In the genomic region with DNA sequence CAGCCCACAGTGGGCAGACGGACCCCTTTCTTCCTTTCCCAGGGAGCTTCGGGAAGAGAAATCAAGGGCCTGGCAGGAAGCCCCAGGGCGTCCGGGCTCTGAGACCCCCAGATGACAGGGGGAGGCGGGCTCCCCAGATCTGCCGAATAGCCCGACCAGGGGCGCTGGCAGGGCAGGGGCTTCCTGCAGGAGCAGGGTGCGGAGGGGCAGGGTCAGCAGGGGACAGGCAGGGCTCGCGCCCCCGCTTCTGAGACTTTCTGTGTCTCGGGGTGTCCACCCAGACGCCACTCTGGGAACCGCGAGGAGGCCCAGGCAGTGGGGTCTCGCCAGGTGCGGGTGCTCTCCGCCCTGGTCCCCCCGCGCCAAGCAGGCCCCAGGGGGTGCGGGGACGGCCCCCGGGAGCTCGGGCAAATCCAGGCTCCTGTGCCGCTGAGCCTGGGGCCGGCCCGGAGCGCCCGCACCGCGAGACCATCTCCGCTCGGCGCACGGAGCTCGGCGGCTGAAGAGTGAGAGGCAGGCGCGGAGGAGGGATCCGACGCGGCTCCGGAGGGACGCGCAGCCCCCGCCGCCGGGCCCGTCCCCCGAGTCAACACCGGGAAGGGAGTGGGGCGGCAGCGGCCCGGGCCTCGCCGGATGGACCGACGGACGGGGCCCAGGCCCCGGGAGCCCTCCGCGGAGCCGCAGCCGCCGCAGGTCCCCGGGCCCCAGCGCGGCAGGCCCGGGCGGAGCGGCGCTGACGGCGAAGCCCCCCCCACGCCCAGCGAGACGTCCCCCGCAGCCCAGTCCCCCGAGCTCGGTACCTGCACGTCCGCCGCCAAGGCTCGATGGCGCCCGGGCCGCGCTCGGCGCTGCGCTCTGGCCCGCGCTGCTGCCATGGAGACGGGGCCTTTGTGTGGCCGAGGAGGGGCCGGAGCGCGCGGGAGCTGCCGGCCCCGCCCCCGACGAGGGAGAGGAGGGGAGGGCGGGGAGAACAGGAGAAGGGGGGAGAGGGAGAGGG, we compare ENCODE assay signal across 8 cellular contexts. TPM values are rescaled to one million over a fixed set of nuclear protein-coding genes. Genes with fewer than 3 reads are reported as not detected.
DNase-seq lines count a peak whose midpoint lies in the region; ATAC-seq and TF ChIP-seq lines count a peak whose summit lies in the region.

A gene with protein sequence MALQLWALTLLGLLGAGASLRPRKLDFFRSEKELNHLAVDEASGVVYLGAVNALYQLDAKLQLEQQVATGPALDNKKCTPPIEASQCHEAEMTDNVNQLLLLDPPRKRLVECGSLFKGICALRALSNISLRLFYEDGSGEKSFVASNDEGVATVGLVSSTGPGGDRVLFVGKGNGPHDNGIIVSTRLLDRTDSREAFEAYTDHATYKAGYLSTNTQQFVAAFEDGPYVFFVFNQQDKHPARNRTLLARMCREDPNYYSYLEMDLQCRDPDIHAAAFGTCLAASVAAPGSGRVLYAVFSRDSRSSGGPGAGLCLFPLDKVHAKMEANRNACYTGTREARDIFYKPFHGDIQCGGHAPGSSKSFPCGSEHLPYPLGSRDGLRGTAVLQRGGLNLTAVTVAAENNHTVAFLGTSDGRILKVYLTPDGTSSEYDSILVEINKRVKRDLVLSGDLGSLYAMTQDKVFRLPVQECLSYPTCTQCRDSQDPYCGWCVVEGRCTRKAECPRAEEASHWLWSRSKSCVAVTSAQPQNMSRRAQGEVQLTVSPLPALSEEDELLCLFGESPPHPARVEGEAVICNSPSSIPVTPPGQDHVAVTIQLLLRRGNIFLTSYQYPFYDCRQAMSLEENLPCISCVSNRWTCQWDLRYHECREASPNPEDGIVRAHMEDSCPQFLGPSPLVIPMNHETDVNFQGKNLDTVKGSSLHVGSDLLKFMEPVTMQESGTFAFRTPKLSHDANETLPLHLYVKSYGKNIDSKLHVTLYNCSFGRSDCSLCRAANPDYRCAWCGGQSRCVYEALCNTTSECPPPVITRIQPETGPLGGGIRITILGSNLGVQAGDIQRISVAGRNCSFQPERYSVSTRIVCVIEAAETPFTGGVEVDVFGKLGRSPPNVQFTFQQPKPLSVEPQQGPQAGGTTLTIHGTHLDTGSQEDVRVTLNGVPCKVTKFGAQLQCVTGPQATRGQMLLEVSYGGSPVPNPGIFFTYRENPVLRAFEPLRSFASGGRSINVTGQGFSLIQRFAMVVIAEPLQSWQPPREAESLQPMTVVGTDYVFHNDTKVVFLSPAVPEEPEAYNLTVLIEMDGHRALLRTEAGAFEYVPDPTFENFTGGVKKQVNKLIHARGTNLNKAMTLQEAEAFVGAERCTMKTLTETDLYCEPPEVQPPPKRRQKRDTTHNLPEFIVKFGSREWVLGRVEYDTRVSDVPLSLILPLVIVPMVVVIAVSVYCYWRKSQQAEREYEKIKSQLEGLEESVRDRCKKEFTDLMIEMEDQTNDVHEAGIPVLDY (N-terminal part only) (minus strand): TSS at position 894 of the 997 bp plus-strand sequence. CDS start 17,062 bp downstream, outside the sequence.

- peak; percentile 71 to 80 for DNase-seq in NCI-H2081 (lab: John Stamatoyannopoulos, UW)
- DNase-seq in NCI-H2081 treated with DMSO at 0.1 percent for 48 hours (lab: John Stamatoyannopoulos, UW): no peak
- DNase-seq in OCI-LY7 (ENCODE audit: low spot score): no peak
- peak; percentile 87 to 88 for DNase-seq in heart right ventricle
- peak; percentile 81 to 89 (median 87) for DNase-seq in ovary

- H3K4me1 ChIP-seq in HUES64 (ENCODE audit: insufficient read depth, low read length) (peaks cover 20% of the 10 kb centered on the region; the same call in 1 of the 2 replicates), OCI-LY7 (ENCODE audit: insufficient read depth, low read length, poor library complexity, severe bottlenecking) (peaks cover 73% of the 10 kb centered on the region), heart right ventricle (peaks cover 43 to 66% (median 64%) of the 10 kb centered on the region in 9 donors), ovary (ENCODE audit: insufficient read depth) (peaks cover 42% of the 10 kb centered on the region)

- BruUV-seq in OCI-LY7 (replicated peaks; lab: Mats Ljungman, UMichigan): no TSS peak

- CTCF ChIA-PET in OCI-LY7 (lab: Charles Lee; ENCODE audit: unreplicated experiment): no interaction called here

- H3K4me3 ChIP-seq in HUES64 (ENCODE audit: low read length): peak within 1 kb of the TSS; percentile 74
- peak within 1 kb of the TSS; percentile 15 for H3K4me3 ChIP-seq in OCI-LY7 (ENCODE audit: low read depth, low read length, poor library complexity, severe bottlenecking)
- H3K4me3 ChIP-seq in heart right ventricle: peak within 1 kb of the TSS; percentile 85 to 98 (median 94)
- peak within 1 kb of the TSS; percentile 76 for H3K4me3 ChIP-seq in ovary

- H3K27me3 ChIP-seq in HUES64 (ENCODE audit: insufficient read depth, low read length) (peaks cover 7% of the 10 kb centered on the region; the same call in 1 of the 2 replicates), heart right ventricle (peaks cover 0 to 4% (median 0%) of the 10 kb centered on the region in 7 donors), ovary (no peaks in the 10 kb centered on the region)

- ATAC-seq in heart right ventricle (peak; percentile 36 to 76 (median 62)), HG02884 (IDR thresholded peaks at IDR 0.05; ENCODE audit: unreplicated experiment) (no peak)

- POLR2A ChIA-PET in OCI-LY7 (lab: Charles Lee): interaction anchor here (0.6 to 1.5 kb wide), 3 partner anchors 17 to 182 kb away, joined by 3 to 5 read pairs (median 3); no protein-coding TSS in a partner anchor

- H3K36me3 ChIP-seq in HUES64 (ENCODE audit: insufficient read depth, low read length) (no peaks in the 10 kb centered on the region), OCI-LY7 (ENCODE audit: insufficient read depth, low read length) (no peaks in the 10 kb centered on the region), heart right ventricle (no peaks in the 10 kb centered on the region), ovary (no peaks in the 10 kb centered on the region)

- H3K9ac ChIP-seq in HUES64 (ENCODE audit: low read depth, low read length): peak within 1 kb of the TSS; percentile 78

- no peak within 1 kb of the TSS for H3K27ac ChIP-seq in HUES64 (ENCODE audit: low read depth, low read length)
- peak within 1 kb of the TSS; percentile 46 for H3K27ac ChIP-seq in OCI-LY7 (ENCODE audit: low read depth, low read length, poor library complexity, severe bottlenecking)
- H3K27ac ChIP-seq in angular gyrus (ENCODE audit: low read depth, low read length): peak within 1 kb of the TSS; percentile 70
- peak within 1 kb of the TSS; percentile 91 to 98 (median 94) for H3K27ac ChIP-seq in heart right ventricle
- H3K27ac ChIP-seq in ovary: peak within 1 kb of the TSS; percentile 91 to 92

- TF ChIP-seq CTCF in OCI-LY7 (conservative IDR thresholded peaks at IDR 0.05; ENCODE audit: low read length) (no peak), heart right ventricle (IDR thresholded peaks at IDR 0.05) (no peak), ovary (IDR thresholded peaks at IDR 0.05) (peak in 1 of 3 donors; percentile 25)

- peak within 1 kb of the TSS; percentile 54 for H3K4me2 ChIP-seq in OCI-LY7 (ENCODE audit: low read length)

- no peak for TF ChIP-seq EP300 in ovary (IDR thresholded peaks at IDR 0.05)

- WGBS in HUES64: 2% methylated on average over 102 of the region's 105 CpGs
- 0 to 1% methylated on average over 81 to 104 of the region's 105 CpGs for WGBS in heart right ventricle, 2 donors
- 0 to 1% (median 0%) methylated on average over 23 to 100 of the region's 105 CpGs for WGBS in ovary, 3 donors

- no peaks in the 10 kb centered on the region for H3K9me3 ChIP-seq in HUES64 (ENCODE audit: insufficient read depth, low read depth, low read length)
- no peaks in the 10 kb centered on the region for H3K9me3 ChIP-seq in OCI-LY7 (ENCODE audit: low read length)
- no peaks in the 10 kb centered on the region for H3K9me3 ChIP-seq in heart right ventricle
- no peaks in the 10 kb centered on the region for H3K9me3 ChIP-seq in ovary

- H3K9me2 ChIP-seq in OCI-LY7 (ENCODE audit: insufficient read depth, low read length): no peaks in the 10 kb centered on the region

- H4K20me1 ChIP-seq in OCI-LY7 (ENCODE audit: insufficient read depth, low read length): no peaks in the 10 kb centered on the region

- intact Hi-C loops in OCI-LY7 (cut with micrococcal nuclease; ENCODE audit: unreplicated experiment): no loop called here
- intact Hi-C loops in heart right ventricle (cut with DNase I): loop anchor here in 1 of 10 donors (5.0 kb wide), 1 partner anchor 35 kb away; a partner anchor contains a TSS
- intact Hi-C loops in ovary (cut with DNase I): no loop called here

- TF ChIP-seq POLR2A in ovary (IDR thresholded peaks at IDR 0.05): peak; percentile 56

- H3K79me2 ChIP-seq in OCI-LY7 (ENCODE audit: insufficient read depth, low read depth, low read length): no peaks in the 10 kb centered on the region

- H2AFZ ChIP-seq in OCI-LY7 (ENCODE audit: low read length): no peak within 1 kb of the TSS

RNA-seq across cellular contexts. Expression of the gene that starts here (rescaled TPM):
- 44.5 TPM for polyA plus RNA-seq in HUES64 (2013, experiment 1 of 2)
- 48.0 TPM for polyA plus RNA-seq in HUES64 (2013, experiment 2 of 2)
- total RNA-seq in OCI-LY7 (2014; rRNA removed; shearing (Covaris generic)): 10.7 and 13.6 TPM in 2 replicates
- 38.9 and 39.2 TPM in 2 replicates for total RNA-seq in OCI-LY7 (2022)
- 100 to 1,000 TPM in 1 of 10 donors, 10 to 100 TPM in 9; 43.0 to 101 (median 57.8) TPM for total RNA-seq in heart right ventricle
- 10 to 100 TPM; 33.5 to 71.0 TPM for polyA plus RNA-seq in heart right ventricle
- total RNA-seq in ovary: 100 to 1,000 TPM; 121 to 274 (median 229) TPM
- polyA plus RNA-seq in ovary: 100 to 1,000 TPM in 1 of 2 donors, 10 to 100 TPM in 1; 26.5 to 135 TPM

Comparison
In these comparisons a context has a peak if more than half of its experiments do, and no peak if none do; other contexts are left out.
1. DNase-seq: peak in NCI-H2081 (2 of 2), heart right ventricle (2 of 2) and ovary (5 of 5); none in NCI-H2081 treated with DMSO at 0.1 percent for 48 hours (single experiment) and OCI-LY7 (single experiment).
2. H3K4me3 ChIP-seq: peak in every context shown above with its lines; median percentile 94 in heart right ventricle; 76 in ovary; 74 in HUES64; 15 in OCI-LY7.